In genomic region chr1:99180343-99180808, GRCh38 we compare ENCODE assay signal across 1 cellular context.
TF ChIP-seq lines count a peak whose summit lies in the region.

No MANE protein-coding gene starts in this region.

TF ChIP-seq in K562, 482 proteins besides CTCF, POLR2A, EP300 and RAD21 (continued from another document):
- TF ChIP-seq MXD1 (CRISPR knock-in tag; IDR thresholded peaks at IDR 0.05; ENCODE audit: borderline replicate concordance, poor library complexity, severe bottlenecking) (no peak), KAT8 (IDR thresholded peaks at IDR 0.05; ENCODE audit: low read depth) (peak; percentile 97), FOSL1 (tag; conservative IDR thresholded peaks at IDR 0.05) (no peak), CC2D1A (IDR thresholded peaks at IDR 0.05) (peak; percentile 37; the same call in 1 of the 2 replicates), FUS (optimal IDR thresholded peaks at IDR 0.05; ENCODE audit: low read depth, low read length) (no peak), RBM17 (IDR thresholded peaks at IDR 0.05; ENCODE audit: borderline replicate concordance, low read depth, low read length) (no peak), ZNF311 (CRISPR knock-in tag; IDR thresholded peaks at IDR 0.05) (no peak), EHMT2 (IDR thresholded peaks at IDR 0.05) (0 out of 2 replicates have a peak, but pooled peaks have one; percentile 49), ZNF280A (IDR thresholded peaks at IDR 0.05; ENCODE audit: low read depth, partially characterized antibody) (no peak), ZNF512 (tag; IDR thresholded peaks at IDR 0.05) (no peak), FOXK2 (conservative IDR thresholded peaks at IDR 0.05 in 1 of 2, IDR thresholded peaks at IDR 0.05 in 1 of 2; ENCODE audit: low read depth in 2 of 2) (peak; percentile 31 to 45; a peak in 1 of 4 replicates), YY1 (IDR thresholded peaks at IDR 0.05; ENCODE audit: borderline replicate concordance in 1 of 3, control insufficient read depth in 1 of 3, extremely low read depth in 1 of 3, insufficient read depth in 3 of 3, insufficient read length in 1 of 3, insufficient replicate concordance in 2 of 3, low read depth in 1 of 3, low read length in 2 of 3) (peak; percentile 43 to 92 (median 80)), ZBTB49 (CRISPR knock-in tag; IDR thresholded peaks at IDR 0.05; ENCODE audit: borderline replicate concordance) (no peak), SMC3 (conservative IDR thresholded peaks at IDR 0.05; ENCODE audit: insufficient read depth, low read depth, low read length) (peak; percentile 79), PRDM10 (IDR thresholded peaks at IDR 0.05; ENCODE audit: partially characterized antibody) (peak; percentile 88), CAMTA2 (CRISPR knock-in tag; conservative IDR thresholded peaks at IDR 0.05) (no peak), MECOM (CRISPR knock-in tag; IDR thresholded peaks at IDR 0.05) (no peak)
